23 cellular contexts compared by ENCODE assay signal in genomic region chr13:23763328-23763727, GRCh38.
"Had no signal": no experiment of that assay in that cellular context is flagged by ENCODE, and none has a peak within 500 bp of the region (broad histone marks: within the 10 kb centered on the region; RNA-seq: fewer than 3 reads in every experiment).

No MANE protein-coding gene starts in this region.

- H3K9me3 Mint-ChIP-seq: central memory CD8-positive, alpha-beta T cell; naive thymus-derived CD4-positive, alpha-beta T cell; stimulated activated naive B cell treated with anti-CD40 and anti-IgM and Interleukin-4, amounts not matched to agents 10 μg/mL and 1 μg/mL and 100 μg/mL, for 72 hours had no signal

- H3K36me3 ChIP-seq: ovary had no signal

- DNase-seq: cortex of kidney; dorsolateral prefrontal cortex; effector CD8-positive, alpha-beta T cell; head of caudate nucleus; hippocampal formation; left colon; left ventricle myocardium superior; mesendoderm; naive thymus-derived CD4-positive, alpha-beta T cell; nucleus accumbens; ovary; right cardiac atrium; stimulated activated CD4-positive, alpha-beta T cell treated with anti-CD3 and anti-CD28 coated beads, Interleukin-15, amount 100 ng/mL, for 24 hours; stimulated activated CD4-positive, alpha-beta T cell treated with anti-CD3 and anti-CD28 coated beads, Interleukin-1b, Interleukin-23, amount 100 ng/mL, for 48 hours; stimulated activated CD4-positive, alpha-beta T cell treated with anti-CD3 and anti-CD28 coated beads, Interleukin-4, amount 100 ng/mL, for 24 hours; stimulated activated naive B cell treated with anti-CD40 and anti-IgM and Interleukin-4, amounts not matched to agents 10 μg/mL and 1 μg/mL and 100 μg/mL, for 72 hours; stomach; substantia nigra; trophoblast cell had no signal

- H3K4me1 Mint-ChIP-seq: central memory CD8-positive, alpha-beta T cell had no signal

- H3K27me3 Mint-ChIP-seq: central memory CD8-positive, alpha-beta T cell; naive thymus-derived CD4-positive, alpha-beta T cell had no signal

- H3K4me3 Mint-ChIP-seq: central memory CD8-positive, alpha-beta T cell; naive thymus-derived CD4-positive, alpha-beta T cell; stimulated activated naive B cell treated with anti-CD40 and anti-IgM and Interleukin-4, amounts not matched to agents 10 μg/mL and 1 μg/mL and 100 μg/mL, for 72 hours had no signal

- H3K4me3 ChIP-seq: lung, ovary, stomach had no signal

- H3K9me3 ChIP-seq: ovary, stomach had no signal

- H3K27ac Mint-ChIP-seq: naive thymus-derived CD4-positive, alpha-beta T cell; progenitor cell of endocrine pancreas; stimulated activated naive B cell treated with anti-CD40 and anti-IgM and Interleukin-4, amounts not matched to agents 10 μg/mL and 1 μg/mL and 100 μg/mL, for 72 hours had no signal

- ATAC-seq: esophagus mucosa; left colon; left ventricle myocardium superior; naive thymus-derived CD4-positive, alpha-beta T cell; right cardiac atrium; stimulated activated naive B cell treated with anti-CD40 and anti-IgM and Interleukin-4, amounts not matched to agents 10 μg/mL and 1 μg/mL and 100 μg/mL, for 72 hours had no signal

- H3K27ac ChIP-seq: ovary, stomach had no signal

- H3K27me3 ChIP-seq: dorsolateral prefrontal cortex, ovary, stomach had no signal
